Comparison of ENCODE assay signal across 8 cellular contexts in the genomic region with DNA sequence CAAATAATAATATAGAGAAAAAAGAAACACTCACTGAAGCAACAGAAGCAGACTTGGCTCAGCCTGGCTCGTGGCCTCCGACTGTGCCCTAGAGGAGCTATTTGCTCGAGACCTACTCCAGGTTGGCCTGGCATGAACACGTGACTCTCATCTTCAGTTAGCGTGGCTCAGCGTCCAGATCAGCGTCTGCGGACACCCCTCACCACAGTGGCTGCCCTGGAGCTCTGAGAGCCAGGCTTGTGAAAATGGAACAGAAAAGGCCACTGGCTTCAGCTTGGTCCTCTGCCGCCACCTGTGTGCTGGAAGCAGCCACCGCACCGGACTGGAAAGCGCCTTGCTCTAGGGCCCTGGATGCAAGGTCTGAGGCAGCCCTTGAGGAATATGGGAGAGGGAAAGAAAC.
DNase-seq lines count a peak whose midpoint lies in the region; ATAC-seq and TF ChIP-seq lines count a peak whose summit lies in the region.

No MANE protein-coding gene starts in this region.

- TF ChIP-seq CTCF in GM20000 (IDR thresholded peaks at IDR 0.05; ENCODE audit: extremely low read depth, missing control alignments): peak; percentile 84
- TF ChIP-seq CTCF in foreskin keratinocyte (conservative IDR thresholded peaks at IDR 0.05): no peak

- DNase-seq in COLO829 (ENCODE audit: low spot score) (peak; percentile 32), GM20000 (ENCODE audit: low spot score) (peak; percentile 77), NCI-H460 (ENCODE audit: extremely low read depth, low read depth) (peak; percentile 15), iPS DF 4.7 (ENCODE audit: extremely low read depth, low spot score) (peak; percentile 14), NCI-H510A treated with DMSO at 0.1 percent for 48 hours (lab: John Stamatoyannopoulos, UW) (no peak), kidney glomerular epithelial cell (lab: John Stamatoyannopoulos, UW) (no peak), foreskin keratinocyte (no peak)

- ATAC-seq in foreskin keratinocyte: no peak
- no peak for ATAC-seq in HG03175 (IDR thresholded peaks at IDR 0.05; ENCODE audit: unreplicated experiment)

- H3K4me1 ChIP-seq in foreskin keratinocyte: no peaks in the 10 kb centered on the region

- no peaks in the 10 kb centered on the region for H3K27me3 ChIP-seq in foreskin keratinocyte

- no peak overlapping the region for H3K27ac ChIP-seq in foreskin keratinocyte

Comparison
In these comparisons a context has a peak if more than half of its experiments do, and no peak if none do; other contexts are left out.
1. DNase-seq: peak in COLO829 (single experiment), GM20000 (single experiment), NCI-H460 (single experiment) and iPS DF 4.7 (single experiment); none in NCI-H510A treated with DMSO at 0.1 percent for 48 hours (single experiment), kidney glomerular epithelial cell (single experiment) and foreskin keratinocyte (0 of 2).